ENCODE assay signal across 10 cellular contexts in genomic region chr11:10581481-10582019, GRCh38.
A peak's percentile ranks its signal among the peaks of the same experiment; 100 is the strongest.
DNase-seq lines count a peak whose midpoint lies in the region; ATAC-seq lines count a peak whose summit lies in the region.
"Had no signal": no experiment of that assay in that cellular context is flagged by ENCODE, and none has a peak within 500 bp of the region (broad histone marks: within the 10 kb centered on the region; RNA-seq: fewer than 3 reads in every experiment).

No MANE protein-coding gene starts in this region.

- peaks cover 40 to 66% of the 10 kb centered on the region in 2 donors for H3K27me3 Mint-ChIP-seq in effector memory CD8-positive, alpha-beta T cell

- H3K27me3 ChIP-seq in muscle layer of duodenum (ENCODE audit: low read depth, low read length) = no peaks in the 10 kb centered on the region

- H3K4me3 ChIP-seq in muscle layer of duodenum (ENCODE audit: low read depth in 1 of 2, low read length in 2 of 2) = no peak overlapping the region
- H3K4me3 ChIP-seq: GM23338 had no signal

- no peak overlapping the region for H3K27ac Mint-ChIP-seq in effector memory CD8-positive, alpha-beta T cell
- H3K27ac Mint-ChIP-seq: GM23338 had no signal

- H3K27ac ChIP-seq in muscle layer of duodenum (ENCODE audit: low read length) = peak overlapping the region; percentile 32

- H3K4me1 ChIP-seq in muscle layer of duodenum (ENCODE audit: control insufficient read depth in 1 of 2, insufficient read depth in 2 of 2, low read length in 2 of 2) = peaks cover 7 to 48% of the 10 kb centered on the region in 2 donors

- DNase-seq in AG20443 (ENCODE audit: low spot score) (peak; percentile 24), NOMO-1 (lab: John Stamatoyannopoulos, UW; ENCODE audit: unreplicated experiment in 2 of 2) (peak; percentile 77 to 85), activated T-cell treated with anti-CD3 and anti-CD28 coated beads for 4 hours (no peak)
- DNase-seq in effector memory CD8-positive, alpha-beta T cell = no peak
- no peak for DNase-seq in stimulated activated CD4-positive, alpha-beta T cell treated with anti-CD3 and anti-CD28 coated beads, Interleukin-15, amount 100 ng/mL, for 24 hours
- DNase-seq: activated CD4-positive, alpha-beta T cell treated with anti-CD3 and anti-CD28 coated beads, Interleukin-2, amount 50 U/mL, for 48 hours had no signal

- H3K36me3 Mint-ChIP-seq in effector memory CD8-positive, alpha-beta T cell (ENCODE audit: insufficient read depth) = no peaks in the 10 kb centered on the region

- H3K4me3 Mint-ChIP-seq in effector memory CD8-positive, alpha-beta T cell = no peak overlapping the region
- H3K4me3 Mint-ChIP-seq: GM23338 had no signal

- ATAC-seq in effector memory CD8-positive, alpha-beta T cell (replicated peaks) = peak; percentile 26
- ATAC-seq in HG03135 (IDR thresholded peaks at IDR 0.05; ENCODE audit: unreplicated experiment) = no peak
- no peak for ATAC-seq in GM18907 (IDR thresholded peaks at IDR 0.05; ENCODE audit: unreplicated experiment)
- ATAC-seq: GM23338 had no signal

- no peaks in the 10 kb centered on the region for H3K9me3 Mint-ChIP-seq in effector memory CD8-positive, alpha-beta T cell
- H3K9me3 Mint-ChIP-seq: GM23338 had no signal

- peaks cover 0 to 24% of the 10 kb centered on the region in 2 donors for H3K36me3 ChIP-seq in muscle layer of duodenum (ENCODE audit: control insufficient read depth in 1 of 2, insufficient read depth in 2 of 2, low read length in 2 of 2)

- H3K9me3 ChIP-seq in muscle layer of duodenum (ENCODE audit: control insufficient read depth in 1 of 2, low read length in 2 of 2) = no peaks in the 10 kb centered on the region

- H3K4me1 Mint-ChIP-seq in effector memory CD8-positive, alpha-beta T cell (ENCODE audit: low read depth in 2 of 2) = no peaks in the 10 kb centered on the region

Comparison
In these comparisons a context has a peak if more than half of its experiments do, and no peak if none do; other contexts are left out.
1. DNase-seq: peak in AG20443 (single experiment) and NOMO-1 (2 of 2); none in effector memory CD8-positive, alpha-beta T cell (0 of 3), stimulated activated CD4-positive, alpha-beta T cell treated with anti-CD3 and anti-CD28 coated beads, Interleukin-15, amount 100 ng/mL, for 24 hours (single experiment) and activated T-cell treated with anti-CD3 and anti-CD28 coated beads for 4 hours (single experiment).